8 cellular contexts compared by ENCODE assay signal in the genomic region with DNA sequence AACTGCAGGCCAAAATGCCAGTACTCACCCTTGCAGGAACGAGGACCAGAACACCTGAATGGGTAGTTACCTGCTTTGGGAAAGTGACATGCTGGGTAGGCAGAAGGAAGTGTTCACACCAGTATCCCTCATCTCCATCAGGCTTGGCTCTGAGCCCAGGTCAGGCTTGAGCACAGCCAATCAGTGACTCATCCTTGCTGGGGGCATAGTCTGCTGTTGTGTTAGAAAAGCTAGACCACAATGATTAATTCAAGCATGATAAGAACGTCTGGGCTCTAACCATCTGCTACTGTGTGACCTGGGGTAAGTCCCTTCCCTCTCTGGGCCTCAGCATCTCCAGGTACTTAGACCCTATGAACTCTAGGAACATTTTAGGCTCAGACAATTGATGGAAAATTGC.
DNase-seq lines count a peak whose midpoint lies in the region; ATAC-seq, FAIRE-seq and TF ChIP-seq lines count a peak whose summit lies in the region.

No MANE protein-coding gene starts in this region.

- no peak for ATAC-seq in HG03196 (IDR thresholded peaks at IDR 0.05; ENCODE audit: unreplicated experiment)
- no peak for ATAC-seq in GM21737 (IDR thresholded peaks at IDR 0.05; ENCODE audit: unreplicated experiment)

- no peak overlapping the region for H3K4me3 ChIP-seq in SJCRH30
- H3K4me3 ChIP-seq in small intestine (ENCODE audit: low read depth in 1 of 2, low read length in 2 of 2) = no peak overlapping the region
- H3K4me3 ChIP-seq in CD8-positive, alpha-beta memory T cell (ENCODE audit: low read length) = no peak overlapping the region

- no peaks in the 10 kb centered on the region for H3K36me3 ChIP-seq in SJCRH30
- H3K36me3 ChIP-seq in small intestine (ENCODE audit: control insufficient read depth in 2 of 2, insufficient read depth in 2 of 2, low read length in 2 of 2) = no peaks in the 10 kb centered on the region
- H3K36me3 ChIP-seq in CD8-positive, alpha-beta memory T cell (ENCODE audit: insufficient read depth, low read length) = no peaks in the 10 kb centered on the region

- CTCF ChIA-PET in CD8-positive, alpha-beta memory T cell (lab: Charles Lee) = interaction anchor here (0.5 kb wide), 1 partner anchor 776 kb away, joined by 3 read pairs; no protein-coding TSS in a partner anchor

- H3K4me1 ChIP-seq in SJCRH30 (peaks cover 33% of the 10 kb centered on the region), small intestine (ENCODE audit: control insufficient read depth in 2 of 2, insufficient read depth in 1 of 2, low read depth in 1 of 2, low read length in 1 of 2) (peaks cover 0 to 10% of the 10 kb centered on the region in 2 donors)
- no peaks in the 10 kb centered on the region for H3K4me1 ChIP-seq in CD8-positive, alpha-beta memory T cell (ENCODE audit: insufficient read depth, low read length)

- H3K27ac Mint-ChIP-seq in HFFc6 = no peak overlapping the region
- H3K27ac Mint-ChIP-seq in CD8-positive, alpha-beta memory T cell = no peak overlapping the region

- peaks cover 5% of the 10 kb centered on the region; the same call in 1 of the 2 replicates for H3K9me3 Mint-ChIP-seq in HFFc6
- peaks cover 0 to 7% (median 6%) of the 10 kb centered on the region in 5 donors for H3K9me3 Mint-ChIP-seq in CD8-positive, alpha-beta memory T cell

- DNase-seq in HFFc6 (peak; percentile 92), SJCRH30 (peak; percentile 76 to 79), foreskin melanocyte (peak; percentile 93), small intestine (peak; percentile 96)
- DNase-seq in effector CD8-positive, alpha-beta T cell (lab: John Stamatoyannopoulos, UW) = no peak
- no peak for DNase-seq in CD8-positive, alpha-beta memory T cell

- H3K4me1 Mint-ChIP-seq in HFFc6 (ENCODE audit: low read depth) = peaks cover 63% of the 10 kb centered on the region
- no peaks in the 10 kb centered on the region for H3K4me1 Mint-ChIP-seq in CD8-positive, alpha-beta memory T cell

- POLR2A ChIA-PET in CD8-positive, alpha-beta memory T cell (lab: Charles Lee) = no interaction called here

- H3K4me3 Mint-ChIP-seq in HFFc6 = no peak overlapping the region
- H3K4me3 Mint-ChIP-seq in CD8-positive, alpha-beta memory T cell = no peak overlapping the region

- H3K27me3 Mint-ChIP-seq in HFFc6 (ENCODE audit: insufficient read depth) = peaks cover 20% of the 10 kb centered on the region
- peaks cover 6 to 7% of the 10 kb centered on the region in 2 donors for H3K27me3 Mint-ChIP-seq in CD8-positive, alpha-beta memory T cell

- H3K27ac ChIP-seq in SJCRH30 (no peak overlapping the region), small intestine (ENCODE audit: low read depth in 1 of 2, low read length in 1 of 2) (no peak overlapping the region)
- no peak overlapping the region for H3K27ac ChIP-seq in CD8-positive, alpha-beta memory T cell (ENCODE audit: low read depth, low read length)

- no peak for TF ChIP-seq CTCF in HFFc6 (IDR thresholded peaks at IDR 0.05)

- FAIRE-seq in small intestine (lab: Jason Lieb, UNC) = no peak

- H3K27me3 ChIP-seq in SJCRH30 (no peaks in the 10 kb centered on the region), small intestine (ENCODE audit: control insufficient read depth in 2 of 2, insufficient read depth in 2 of 2, low read length in 2 of 2) (no peaks in the 10 kb centered on the region)
- H3K27me3 ChIP-seq in CD8-positive, alpha-beta memory T cell (ENCODE audit: insufficient read depth, low read length, poor library complexity, severe bottlenecking) = no peaks in the 10 kb centered on the region

- peaks cover 5% of the 10 kb centered on the region; the same call in 1 of the 2 replicates for H3K36me3 Mint-ChIP-seq in HFFc6 (ENCODE audit: low read depth)
- peaks cover 0 to 1% (median 0%) of the 10 kb centered on the region in 3 donors for H3K36me3 Mint-ChIP-seq in CD8-positive, alpha-beta memory T cell

- H3K9me3 ChIP-seq in SJCRH30 (replicated peaks) = peaks cover 7% of the 10 kb centered on the region; the same call in 1 of the 2 replicates
- H3K9me3 ChIP-seq in small intestine (ENCODE audit: control insufficient read depth, low read depth) = no peaks in the 10 kb centered on the region
- H3K9me3 ChIP-seq in CD8-positive, alpha-beta memory T cell (ENCODE audit: low read length) = no peaks in the 10 kb centered on the region

- 9 to 25% (median 10%) methylated on average over 2 of the region's 2 CpGs for WGBS in small intestine, 3 donors

Comparison
In these comparisons a context has a peak if more than half of its experiments do, and no peak if none do; other contexts are left out.
1. DNase-seq: peak in HFFc6 (single experiment), SJCRH30 (2 of 2), foreskin melanocyte (single experiment) and small intestine (single experiment); none in effector CD8-positive, alpha-beta T cell (single experiment) and CD8-positive, alpha-beta memory T cell (0 of 5).